9 cellular contexts compared by ENCODE assay signal in the genomic region with DNA sequence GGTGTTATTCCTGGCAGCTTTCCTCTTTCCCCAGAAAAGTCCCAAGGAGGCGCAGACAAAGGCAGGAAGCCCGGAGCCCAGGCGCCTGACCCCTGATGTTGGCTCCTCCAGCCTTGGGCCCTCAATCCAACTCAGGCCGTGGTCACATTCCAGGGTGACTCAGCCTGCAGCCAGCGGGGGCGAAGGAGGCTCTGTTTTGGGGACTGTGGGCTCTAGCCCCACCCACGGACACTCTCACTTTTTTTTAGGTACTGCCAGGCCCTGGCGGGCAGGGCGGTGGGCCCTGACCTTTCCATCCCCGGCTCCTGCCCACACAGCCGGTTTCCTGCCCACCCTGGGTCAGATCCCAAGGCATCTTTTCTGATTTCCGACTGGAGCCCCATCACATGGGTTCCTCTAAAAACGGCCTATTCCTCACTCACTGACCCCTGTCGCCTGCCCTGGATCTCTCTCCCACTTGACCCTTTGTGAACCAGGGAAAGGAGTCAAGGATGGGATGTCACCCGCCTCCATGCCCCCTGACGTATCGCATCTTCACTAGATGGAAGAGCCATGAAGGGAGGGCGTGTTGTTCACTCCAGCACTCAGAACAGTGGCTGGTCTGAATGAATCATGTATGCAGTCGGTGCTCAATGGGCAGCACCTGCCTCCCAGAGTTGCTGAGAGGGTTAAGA. TPM values are rescaled to one million over a fixed set of nuclear protein-coding genes. Genes with fewer than 3 reads are reported as not detected.
DNase-seq lines count a peak whose midpoint lies in the region; ATAC-seq and TF ChIP-seq lines count a peak whose summit lies in the region.
"Had no signal": no experiment of that assay in that cellular context is flagged by ENCODE, and none has a peak within 500 bp of the region (broad histone marks: within the 10 kb centered on the region; RNA-seq: fewer than 3 reads in every experiment).

No MANE protein-coding gene starts in this region.

- no peak overlapping the region for H3K4me3 Mint-ChIP-seq in natural killer cell
- H3K4me3 Mint-ChIP-seq in activated T-cell treated with anti-CD3 and anti-CD28 coated beads, Interleukin-2, amount 50 U/mL, for 4 hours, result no peak overlapping the region

- peaks cover 22 to 47% of the 10 kb centered on the region in 2 donors for H3K27me3 Mint-ChIP-seq in natural killer cell (ENCODE audit: low read depth in 2 of 2)
- peaks cover 45% of the 10 kb centered on the region for H3K27me3 Mint-ChIP-seq in activated T-cell treated with anti-CD3 and anti-CD28 coated beads, Interleukin-2, amount 50 U/mL, for 4 hours (ENCODE audit: low read depth)

- peaks cover 25% of the 10 kb centered on the region for H3K4me1 ChIP-seq in skeletal muscle satellite cell (ENCODE audit: control insufficient read depth, insufficient read depth, low read length)

- no peaks in the 10 kb centered on the region for H3K9me3 ChIP-seq in skeletal muscle satellite cell (replicated peaks; ENCODE audit: low read length)

- no peak for ATAC-seq in natural killer cell
- no peak for ATAC-seq in activated T-cell treated with anti-CD3 and anti-CD28 coated beads, Interleukin-2, amount 50 U/mL, for 4 hours

- no peak overlapping the region for H3K27ac Mint-ChIP-seq in natural killer cell

- H3K4me3 ChIP-seq in H7 (ENCODE audit: insufficient read depth, low read depth, low read length), result no peak overlapping the region
- H3K4me3 ChIP-seq in skeletal muscle satellite cell (ENCODE audit: low read length), result peak overlapping the region; percentile 23

- DNase-seq in H7, result peak; percentile 83
- peak; percentile 92 for DNase-seq in astrocyte of the hippocampus (ENCODE audit: low read depth, low spot score)
- DNase-seq in iPS-NIHi7 (ENCODE audit: extremely low spot score), result peak; percentile 70
- DNase-seq in natural killer cell, result no peak
- DNase-seq in stimulated activated CD4-positive, alpha-beta T cell treated with anti-CD3 and anti-CD28 coated beads, Interleukin-15, amount 100 ng/mL, for 24 hours, result no peak
- DNase-seq in activated T-cell treated with anti-CD3 and anti-CD28 coated beads, Interleukin-2, amount 50 U/mL, for 4 hours, result no peak
- no peak for DNase-seq in NCI-H82 treated with DMSO at 0.1 percent for 48 hours (lab: John Stamatoyannopoulos, UW; ENCODE audit: unreplicated experiment)

- no peaks in the 10 kb centered on the region; the same call in 1 of the 2 replicates for H3K36me3 ChIP-seq in H7 (replicated peaks; ENCODE audit: control insufficient read depth, insufficient read depth, low read length)
- no peaks in the 10 kb centered on the region for H3K36me3 ChIP-seq in skeletal muscle satellite cell (ENCODE audit: insufficient read depth, low read length)

- intact Hi-C loops in natural killer cell (cut with micrococcal nuclease), result no loop called here

- H3K27me3 ChIP-seq in H7 (ENCODE audit: control insufficient read depth, insufficient read depth, low read length), result no peaks in the 10 kb centered on the region
- peaks cover 11% of the 10 kb centered on the region for H3K27me3 ChIP-seq in skeletal muscle satellite cell (ENCODE audit: control insufficient read depth, insufficient read depth, low read length)

- no peaks in the 10 kb centered on the region for H3K36me3 Mint-ChIP-seq in natural killer cell
- no peaks in the 10 kb centered on the region for H3K36me3 Mint-ChIP-seq in activated T-cell treated with anti-CD3 and anti-CD28 coated beads, Interleukin-2, amount 50 U/mL, for 4 hours (ENCODE audit: insufficient read depth)

- no peak for TF ChIP-seq CTCF in natural killer cell (IDR thresholded peaks at IDR 0.05)

- H3K4me2 ChIP-seq in skeletal muscle satellite cell (ENCODE audit: low read length), result peak overlapping the region; percentile 72

- no peaks in the 10 kb centered on the region for H3K9me3 Mint-ChIP-seq in natural killer cell
- no peaks in the 10 kb centered on the region for H3K9me3 Mint-ChIP-seq in activated T-cell treated with anti-CD3 and anti-CD28 coated beads, Interleukin-2, amount 50 U/mL, for 4 hours

- H3K9ac ChIP-seq in skeletal muscle satellite cell (ENCODE audit: low read depth, low read length), result peak overlapping the region; percentile 35

- no peaks in the 10 kb centered on the region for H3K4me1 Mint-ChIP-seq in natural killer cell
- no peaks in the 10 kb centered on the region for H3K4me1 Mint-ChIP-seq in activated T-cell treated with anti-CD3 and anti-CD28 coated beads, Interleukin-2, amount 50 U/mL, for 4 hours (ENCODE audit: low read depth)

RNA-seq across cellular contexts. Expression of a gene that starts 5.5 kb away (rescaled TPM):
- total RNA-seq in H7 (2014; rRNA removed; shearing (Covaris generic)), result 14.3 and 15.4 TPM in 2 replicates
- total RNA-seq in skeletal muscle satellite cell (2012; rRNA removed), result 1.8 and 7.4 TPM in 2 replicates
- not detected for total RNA-seq in natural killer cell
- total RNA-seq in activated T-cell treated with anti-CD3 and anti-CD28 coated beads, Interleukin-2, amount 50 U/mL, for 4 hours, result 1 to 10 TPM; 1.6 to 2.4 (median 2.1) TPM
- total RNA-seq: epithelial cell of proximal tubule had no signal

Comparison
In these comparisons a context has a peak if more than half of its experiments do, and no peak if none do; other contexts are left out.
1. DNase-seq: peak in H7 (single experiment), astrocyte of the hippocampus (single experiment) and iPS-NIHi7 (single experiment); none in natural killer cell (single experiment), stimulated activated CD4-positive, alpha-beta T cell treated with anti-CD3 and anti-CD28 coated beads, Interleukin-15, amount 100 ng/mL, for 24 hours (single experiment), activated T-cell treated with anti-CD3 and anti-CD28 coated beads, Interleukin-2, amount 50 U/mL, for 4 hours (single experiment) and NCI-H82 treated with DMSO at 0.1 percent for 48 hours (single experiment).